In the genomic region with DNA sequence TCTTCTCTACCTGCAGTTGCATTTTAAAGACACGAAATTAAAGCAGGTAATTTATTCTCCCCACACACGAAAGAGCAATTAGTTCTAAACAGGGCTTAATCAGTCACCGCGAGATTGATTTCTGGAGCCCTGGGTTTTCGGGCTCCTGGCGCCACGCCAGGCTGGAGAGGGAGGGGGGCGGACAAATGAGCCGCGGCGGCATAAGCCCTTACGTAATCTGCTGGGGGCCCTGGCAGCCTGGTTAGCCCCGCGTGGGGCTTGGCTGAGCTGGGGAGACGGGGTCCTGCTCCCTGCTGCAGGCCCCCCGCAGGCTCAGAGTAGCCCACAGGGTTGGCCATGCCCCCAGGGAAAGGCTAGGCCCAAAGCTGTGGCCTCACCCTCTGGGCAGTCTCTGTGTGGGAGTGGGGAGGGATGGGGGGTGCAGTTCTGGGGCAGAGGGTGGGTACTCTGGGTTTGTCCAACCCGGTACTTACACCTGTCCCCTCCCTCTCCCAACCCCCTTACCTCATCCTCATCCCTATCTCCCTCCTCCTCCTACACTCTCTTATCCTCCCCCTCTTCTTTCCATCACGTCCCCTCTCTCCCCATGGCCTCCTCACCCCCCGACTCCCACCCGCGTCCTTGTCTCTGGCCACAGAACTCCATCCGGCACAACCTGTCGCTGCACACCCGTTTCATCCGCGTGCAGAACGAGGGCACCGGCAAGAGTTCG, we compare ENCODE assay signal across 8 cellular contexts. TPM values are rescaled to one million over a fixed set of nuclear protein-coding genes. Genes with fewer than 3 reads are reported as not detected.
A peak's percentile ranks its signal among the peaks of the same experiment; 100 is the strongest.
DNase-seq lines count a peak whose midpoint lies in the region; ATAC-seq and TF ChIP-seq lines count a peak whose summit lies in the region.

No MANE protein-coding gene starts in this region.

- intact Hi-C loops in sciatic nerve (cut with DNase I), result no loop called here

- H3K27me3 Mint-ChIP-seq in CD4-positive, CD25-positive, alpha-beta regulatory T cell, result peaks cover 65% of the 10 kb centered on the region
- peaks cover 59% of the 10 kb centered on the region for H3K27me3 Mint-ChIP-seq in activated T-cell treated with anti-CD3 and anti-CD28 coated beads, Interleukin-2, amount 50 U/mL, for 4 hours (ENCODE audit: low read depth)

- H3K27me3 ChIP-seq in CD4-positive, CD25-positive, alpha-beta regulatory T cell (ENCODE audit: control insufficient read depth, insufficient read depth, low read length), result peaks cover 23% of the 10 kb centered on the region
- no peaks in the 10 kb centered on the region for H3K27me3 ChIP-seq in right atrium auricular region

- no peaks in the 10 kb centered on the region for H3K9me3 Mint-ChIP-seq in CD4-positive, CD25-positive, alpha-beta regulatory T cell
- no peaks in the 10 kb centered on the region for H3K9me3 Mint-ChIP-seq in activated T-cell treated with anti-CD3 and anti-CD28 coated beads, Interleukin-2, amount 50 U/mL, for 4 hours

- H3K4me3 Mint-ChIP-seq in CD4-positive, CD25-positive, alpha-beta regulatory T cell, result peak overlapping the region; percentile 68 to 86 (median 83)
- H3K4me3 Mint-ChIP-seq in activated T-cell treated with anti-CD3 and anti-CD28 coated beads, Interleukin-2, amount 50 U/mL, for 4 hours, result peak overlapping the region; percentile 74

- no peak for DNase-seq in CD4-positive, CD25-positive, alpha-beta regulatory T cell
- DNase-seq in NCI-H1417 (lab: John Stamatoyannopoulos, UW), result peak; percentile 84 to 97 (median 95)
- no peak for DNase-seq in activated T-cell treated with anti-CD3 and anti-CD28 coated beads, Interleukin-2, amount 50 U/mL, for 4 hours
- peak; percentile 68 for DNase-seq in right atrium auricular region (ENCODE audit: low spot score)
- peak; percentile 84 for DNase-seq in sciatic nerve (ENCODE audit: low spot score)
- DNase-seq in islet precursor cell, result no peak

- H3K27ac Mint-ChIP-seq in CD4-positive, CD25-positive, alpha-beta regulatory T cell, result no peak overlapping the region

- no peak overlapping the region for H3K4me3 ChIP-seq in CD4-positive, CD25-positive, alpha-beta regulatory T cell (ENCODE audit: low read depth, low read length)
- H3K4me3 ChIP-seq in right atrium auricular region, result peak overlapping the region; percentile 47 to 66

- TF ChIP-seq CTCF in right atrium auricular region (IDR thresholded peaks at IDR 0.05), result no peak

- H3K4me1 ChIP-seq in CD4-positive, CD25-positive, alpha-beta regulatory T cell (ENCODE audit: control insufficient read depth, insufficient read depth, low read length, poor library complexity, severe bottlenecking), result peaks cover 12% of the 10 kb centered on the region
- H3K4me1 ChIP-seq in right atrium auricular region, result peaks cover 0 to 37% of the 10 kb centered on the region in 2 donors

- no peaks in the 10 kb centered on the region for H3K9me3 ChIP-seq in CD4-positive, CD25-positive, alpha-beta regulatory T cell (ENCODE audit: control insufficient read depth in 2 of 2, low read length in 2 of 2)
- H3K9me3 ChIP-seq in right atrium auricular region, result no peaks in the 10 kb centered on the region

- no peak for ATAC-seq in CD4-positive, CD25-positive, alpha-beta regulatory T cell (ENCODE audit: low read depth in 2 of 2)
- no peak for ATAC-seq in activated T-cell treated with anti-CD3 and anti-CD28 coated beads, Interleukin-2, amount 50 U/mL, for 4 hours
- ATAC-seq in sciatic nerve, result peak; percentile 66
- no peak for ATAC-seq in GM19463 (IDR thresholded peaks at IDR 0.05; ENCODE audit: unreplicated experiment)
- no peak for ATAC-seq in HG02852 (IDR thresholded peaks at IDR 0.05; ENCODE audit: unreplicated experiment)

- H3K4me1 Mint-ChIP-seq in CD4-positive, CD25-positive, alpha-beta regulatory T cell, result peaks cover 0 to 25% (median 6%) of the 10 kb centered on the region in 4 donors
- peaks cover 10% of the 10 kb centered on the region for H3K4me1 Mint-ChIP-seq in activated T-cell treated with anti-CD3 and anti-CD28 coated beads, Interleukin-2, amount 50 U/mL, for 4 hours (ENCODE audit: low read depth)

- no peaks in the 10 kb centered on the region for H3K36me3 Mint-ChIP-seq in CD4-positive, CD25-positive, alpha-beta regulatory T cell
- no peaks in the 10 kb centered on the region for H3K36me3 Mint-ChIP-seq in activated T-cell treated with anti-CD3 and anti-CD28 coated beads, Interleukin-2, amount 50 U/mL, for 4 hours (ENCODE audit: insufficient read depth)

- H3K36me3 ChIP-seq in CD4-positive, CD25-positive, alpha-beta regulatory T cell (ENCODE audit: control insufficient read depth, insufficient read depth, low read length), result no peaks in the 10 kb centered on the region
- H3K36me3 ChIP-seq in right atrium auricular region, result no peaks in the 10 kb centered on the region

- no peak overlapping the region for H3K27ac ChIP-seq in CD4-positive, CD25-positive, alpha-beta regulatory T cell (ENCODE audit: insufficient read depth, low read length, poor library complexity, severe bottlenecking)
- H3K27ac ChIP-seq in right atrium auricular region, result peak overlapping the region; percentile 80 to 91

RNA-seq across cellular contexts. Expression of gene FOXO6, which starts 19.9 kb away (rescaled TPM):
- total RNA-seq in CD4-positive, CD25-positive, alpha-beta regulatory T cell, result 0.91 TPM
- polyA plus RNA-seq in CD4-positive, CD25-positive, alpha-beta regulatory T cell, result not detected
- total RNA-seq in activated T-cell treated with anti-CD3 and anti-CD28 coated beads, Interleukin-2, amount 50 U/mL, for 4 hours, result under 1 TPM in 2 of 3 donors, not detected in 1; 0.20 to 0.22 TPM
- total RNA-seq in right atrium auricular region (1 to 10 TPM; 1.4 to 1.9 TPM), sciatic nerve (1.7 TPM)

Comparison
In these comparisons a context has a peak if more than half of its experiments do, and no peak if none do; other contexts are left out.
1. DNase-seq: peak in NCI-H1417 (3 of 3), right atrium auricular region (single experiment) and sciatic nerve (single experiment); none in CD4-positive, CD25-positive, alpha-beta regulatory T cell (0 of 3), activated T-cell treated with anti-CD3 and anti-CD28 coated beads, Interleukin-2, amount 50 U/mL, for 4 hours (single experiment) and islet precursor cell (single experiment).